In genomic region chr18:13241083-13241892, GRCh38 we compare ENCODE assay signal across 19 cellular contexts. TPM values are rescaled to one million over a fixed set of nuclear protein-coding genes. Genes with fewer than 3 reads are reported as not detected.
A peak's percentile ranks its signal among the peaks of the same experiment; 100 is the strongest.
DNase-seq lines count a peak whose midpoint lies in the region; ATAC-seq and TF ChIP-seq lines count a peak whose summit lies in the region.
"Had no signal": no experiment of that assay in that cellular context is flagged by ENCODE, and none has a peak within 500 bp of the region (broad histone marks: within the 10 kb centered on the region; RNA-seq: fewer than 3 reads in every experiment).

No MANE protein-coding gene starts in this region.

- H3K27me3 Mint-ChIP-seq in activated CD8-positive, alpha-beta memory T cell treated with anti-CD3 and anti-CD28 coated beads, Interleukin-2, amount 10 ng/mL, durations not matched to agents 7 days and 5 days = no peaks in the 10 kb centered on the region
- H3K27me3 Mint-ChIP-seq: CD4-positive, alpha-beta memory T cell had no signal

- peaks cover 0 to 2% (median 0%) of the 10 kb centered on the region in 6 donors for H3K4me1 ChIP-seq in spleen

- H3K9me3 Mint-ChIP-seq in activated CD8-positive, alpha-beta memory T cell treated with anti-CD3 and anti-CD28 coated beads, Interleukin-2, amount 10 ng/mL, durations not matched to agents 7 days and 5 days (ENCODE audit: low read depth) = no peaks in the 10 kb centered on the region

- no peaks in the 10 kb centered on the region for H3K4me1 Mint-ChIP-seq in activated CD8-positive, alpha-beta memory T cell treated with anti-CD3 and anti-CD28 coated beads, Interleukin-2, amount 10 ng/mL, durations not matched to agents 7 days and 5 days

- intact Hi-C loops in spleen (cut with DNase I; ENCODE audit: low total_unique reads) = no loop called here

- no peak for ATAC-seq in activated CD8-positive, alpha-beta memory T cell treated with anti-CD3 and anti-CD28 coated beads, Interleukin-2, amount 10 ng/mL, durations not matched to agents 7 days and 5 days
- no peak for ATAC-seq in left lobe of liver
- no peak for ATAC-seq in HG02970 (IDR thresholded peaks at IDR 0.05; ENCODE audit: low FRiP score, unreplicated experiment)
- ATAC-seq: HCT116 had no signal

- H3K27ac ChIP-seq in spleen = no peak overlapping the region

- H3K27me3 ChIP-seq in H7 (ENCODE audit: control insufficient read depth, insufficient read depth, low read length) (no peaks in the 10 kb centered on the region), spleen (replicated peaks in 1 of 7) (no peaks in the 10 kb centered on the region)

- TF ChIP-seq POLR2A in spleen (IDR thresholded peaks at IDR 0.05) = no peak

- H3K4me3 ChIP-seq in H7 (ENCODE audit: insufficient read depth, low read depth, low read length) (no peak overlapping the region), spleen (no peak overlapping the region)

- H3K36me3 ChIP-seq in H7 (replicated peaks; ENCODE audit: control insufficient read depth, insufficient read depth, low read length) = no peaks in the 10 kb centered on the region
- no peaks in the 10 kb centered on the region for H3K36me3 ChIP-seq in spleen

- H3K27ac Mint-ChIP-seq in activated CD8-positive, alpha-beta memory T cell treated with anti-CD3 and anti-CD28 coated beads, Interleukin-2, amount 10 ng/mL, durations not matched to agents 7 days and 5 days = no peak overlapping the region

- WGBS in spleen, 5 donors = 93 to 97% (median 96%) methylated on average over 19 to 31 of the region's 31 CpGs

- DNase-seq in activated CD8-positive, alpha-beta memory T cell treated with anti-CD3 and anti-CD28 coated beads for 24 hours = peak; percentile 45
- DNase-seq in activated CD8-positive, alpha-beta memory T cell treated with anti-CD3 and anti-CD28 coated beads, Interleukin-2, amount 10 ng/mL, durations not matched to agents 7 days and 5 days = no peak
- DNase-seq in H7 (peak; percentile 46), left lobe of liver (ENCODE audit: low spot score) (peak; percentile 39), spleen (peak; percentile 62), cerebellar nuclear complex (lab: John Stamatoyannopoulos, UW) (no peak)
- no peak for DNase-seq in stimulated activated naive CD4-positive, alpha-beta T cell treated with Interleukin-2 at 50 U/mL for 16 hours (lab: John Stamatoyannopoulos, UW)
- DNase-seq: 8988T; Calu3; CD4-positive, alpha-beta memory T cell; NCI-H1048; NCI-H1436 treated with DMSO at 0.1 percent for 48 hours; NCI-H2029 treated with DMSO at 0.1 percent for 48 hours; NCI-H2171 treated with DMSO at 0.1 percent for 48 hours; NCI-H510A treated with DMSO at 0.1 percent for 48 hours had no signal

- no peaks in the 10 kb centered on the region for H3K9me3 ChIP-seq in spleen

- no peak for TF ChIP-seq CTCF in spleen (IDR thresholded peaks at IDR 0.05 in 8 of 11, conservative IDR thresholded peaks at IDR 0.05 in 3 of 11)

- no peak overlapping the region for H3K4me3 Mint-ChIP-seq in activated CD8-positive, alpha-beta memory T cell treated with anti-CD3 and anti-CD28 coated beads, Interleukin-2, amount 10 ng/mL, durations not matched to agents 7 days and 5 days
- H3K4me3 Mint-ChIP-seq: CD4-positive, alpha-beta memory T cell had no signal

- CTCF ChIA-PET in activated CD8-positive, alpha-beta memory T cell treated with anti-CD3 and anti-CD28 coated beads, Interleukin-2, amount 10 ng/mL, durations not matched to agents 7 days and 5 days (lab: Charles Lee) = no interaction called here

- H3K36me3 Mint-ChIP-seq in activated CD8-positive, alpha-beta memory T cell treated with anti-CD3 and anti-CD28 coated beads, Interleukin-2, amount 10 ng/mL, durations not matched to agents 7 days and 5 days = no peaks in the 10 kb centered on the region
- H3K36me3 Mint-ChIP-seq: CD4-positive, alpha-beta memory T cell had no signal

RNA-seq across cellular contexts. Expression of gene LDLRAD4, which starts 22.7 kb away (rescaled TPM):
- total RNA-seq in activated CD8-positive, alpha-beta memory T cell treated with anti-CD3 and anti-CD28 coated beads, Interleukin-2, amount 10 ng/mL, durations not matched to agents 7 days and 5 days = 10 to 100 TPM; 33.9 to 44.5 TPM
- total RNA-seq in H7 (2014; rRNA removed; shearing (Covaris generic)) = 21.0 and 23.9 TPM in 2 replicates
- total RNA-seq in left lobe of liver (41.9 TPM), spleen (10 to 100 TPM; 34.2 to 80.8 (median 57.8) TPM)
- polyA plus RNA-seq in spleen = 1 to 10 TPM; 4.5 to 6.2 (median 5.2) TPM
- total RNA-seq: MCF 10A had no signal
- polyA plus RNA-seq: BJ had no signal

Comparison
In these comparisons a context has a peak if more than half of its experiments do, and no peak if none do; other contexts are left out.
1. DNase-seq: peak in activated CD8-positive, alpha-beta memory T cell treated with anti-CD3 and anti-CD28 coated beads for 24 hours (single experiment), H7 (single experiment), left lobe of liver (single experiment) and spleen (single experiment); none in activated CD8-positive, alpha-beta memory T cell treated with anti-CD3 and anti-CD28 coated beads, Interleukin-2, amount 10 ng/mL, durations not matched to agents 7 days and 5 days (single experiment), stimulated activated naive CD4-positive, alpha-beta T cell treated with Interleukin-2 at 50 U/mL for 16 hours (single experiment) and cerebellar nuclear complex (0 of 2).